In genomic region chr17:3845361-3845753, GRCh38 we compare ENCODE assay signal across 8 cellular contexts. TPM values are rescaled to one million over a fixed set of nuclear protein-coding genes. Genes with fewer than 3 reads are reported as not detected.
DNase-seq lines count a peak whose midpoint lies in the region; ATAC-seq and TF ChIP-seq lines count a peak whose summit lies in the region.

No MANE protein-coding gene starts in this region.

- no peak overlapping the region for H4K5ac ChIP-seq in H9 (ENCODE audit: insufficient read length, low read depth, low read length)

- H3K79me2 ChIP-seq in DND-41 (ENCODE audit: insufficient read depth, low read length) = peaks cover 54% of the 10 kb centered on the region
- peaks cover 10% of the 10 kb centered on the region; the same call in 1 of the 2 replicates for H3K79me2 ChIP-seq in H9 (ENCODE audit: insufficient read depth, low read length)

- no peak overlapping the region for H2AK5ac ChIP-seq in H9 (ENCODE audit: insufficient read length, low read length)

- H3K36me3 ChIP-seq in DND-41 (ENCODE audit: insufficient read depth, low read length) (peaks cover 45% of the 10 kb centered on the region), right atrium auricular region (peaks cover 14% of the 10 kb centered on the region)

- no peak overlapping the region for H2BK12ac ChIP-seq in H9 (ENCODE audit: insufficient read length, low read depth, low read length)

- H3K9me3 ChIP-seq in DND-41 (ENCODE audit: insufficient read depth, low read length, severe bottlenecking) (no peaks in the 10 kb centered on the region), H9 (ENCODE audit: control insufficient read depth, low read depth, low read length) (no peaks in the 10 kb centered on the region), right atrium auricular region (no peaks in the 10 kb centered on the region)

- H3K14ac ChIP-seq in H9 (ENCODE audit: insufficient read depth, low read length) = no peak overlapping the region

- no peak overlapping the region for H2BK5ac ChIP-seq in H9 (ENCODE audit: insufficient read length, low read length)

- H3K27me3 ChIP-seq in DND-41 (ENCODE audit: insufficient read depth, low read length, poor library complexity) = no peaks in the 10 kb centered on the region
- H3K27me3 ChIP-seq in H9 (ENCODE audit: insufficient read depth, low read length) = no peaks in the 10 kb centered on the region
- H3K27me3 ChIP-seq in right atrium auricular region = no peaks in the 10 kb centered on the region

- no peak overlapping the region for H3K56ac ChIP-seq in H9 (ENCODE audit: insufficient read length, low read depth, low read length)

- H2BK120ac ChIP-seq in H9 (ENCODE audit: low read depth, low read length, poor library complexity, severe bottlenecking) = no peak overlapping the region

- TF ChIP-seq CTCF in DND-41 (IDR thresholded peaks at IDR 0.05; ENCODE audit: borderline replicate concordance, extremely low read depth, low read length, poor library complexity, severe bottlenecking) (peak; percentile 10), H9 (conservative IDR thresholded peaks at IDR 0.05) (no peak), right atrium auricular region (IDR thresholded peaks at IDR 0.05) (no peak)

- H2BK15ac ChIP-seq in H9 (ENCODE audit: low read depth, low read length) = no peak overlapping the region

- peak overlapping the region; percentile 99 for H3K9ac ChIP-seq in DND-41 (ENCODE audit: low read depth, low read length)
- H3K9ac ChIP-seq in H9 (ENCODE audit: extremely low read depth, insufficient read length, low read length) = peak overlapping the region; percentile 89

- H4K91ac ChIP-seq in H9 (ENCODE audit: insufficient read length, low read depth, low read length) = no peak overlapping the region

- intact Hi-C loops in sciatic nerve (cut with DNase I) = no loop called here

- H3K27ac ChIP-seq in DND-41 (ENCODE audit: low read length) (peak overlapping the region; percentile 95), H9 (ENCODE audit: insufficient read length, low read depth, low read length) (no peak overlapping the region), right atrium auricular region (peak overlapping the region; percentile 93 to 96)

- H2BK20ac ChIP-seq in H9 (ENCODE audit: low read depth, low read length, poor library complexity, severe bottlenecking) = no peak overlapping the region

- H3K23me2 ChIP-seq in H9 (ENCODE audit: insufficient read length, low read depth, low read length, poor library complexity, severe bottlenecking) = no peaks in the 10 kb centered on the region

- peak overlapping the region in 2 of 3 experiments; percentile 96 to 97; a peak in 5 of 7 replicates for H3K27ac Mint-ChIP-seq in H9

- H4K8ac ChIP-seq in H9 (replicated peaks; ENCODE audit: insufficient read length, low read depth, low read length) = no peak overlapping the region

- no CpG with 5 or more reads among the region's 11 CpGs for WGBS in H9 (ENCODE audit: extremely low coverage, insufficient read length, low lambda C conversion rate)

- peak overlapping the region; percentile 79 to 99 for H3K4me3 ChIP-seq in DND-41 (ENCODE audit: low read depth in 1 of 2, low read length in 2 of 2)
- H3K4me3 ChIP-seq in right atrium auricular region = peak overlapping the region; percentile 87 to 94

- H3K23ac ChIP-seq in H9 (ENCODE audit: insufficient read length, low read depth, low read length) = no peak overlapping the region

- H3K4me3 Mint-ChIP-seq in H9 = peak overlapping the region; percentile 94 to 98

- DNase-seq in DND-41 = no peak
- no peak for DNase-seq in H9
- peak; percentile 12 for DNase-seq in NCI-H226
- peak; percentile 47 for DNase-seq in activated naive CD4-positive, alpha-beta T cell treated with anti-CD3 and anti-CD28 coated beads, Interleukin-2, amount 50 U/mL, for 16 hours
- no peak for DNase-seq in right atrium auricular region (ENCODE audit: low spot score)
- DNase-seq in sciatic nerve (ENCODE audit: low spot score) = no peak
- no peak for DNase-seq in GOT3 (lab: John Stamatoyannopoulos, UW)

- H3K9me3 Mint-ChIP-seq in H9 = no peaks in the 10 kb centered on the region

- H3K79me1 ChIP-seq in H9 (ENCODE audit: insufficient read depth, low read depth, low read length, poor library complexity, severe bottlenecking) = peaks cover 7% of the 10 kb centered on the region

- ATAC-seq in DND-41 (ENCODE audit: insufficient read depth, low read depth) (no peak; the same call in 2 of the 3 replicates), sciatic nerve (peak; percentile 42), HG03039 (IDR thresholded peaks at IDR 0.05; ENCODE audit: unreplicated experiment) (no peak)

- H3K4ac ChIP-seq in H9 (ENCODE audit: low read depth, low read length) = no peak overlapping the region

- H4K20me1 ChIP-seq in DND-41 (ENCODE audit: insufficient read depth, low read length) (peaks cover 21% of the 10 kb centered on the region; the same call in 1 of the 2 replicates), H9 (ENCODE audit: control insufficient read depth, insufficient read depth, insufficient read length) (no peaks in the 10 kb centered on the region)

- H3K18ac ChIP-seq in H9 (ENCODE audit: insufficient read length, low read depth, low read length) = no peak overlapping the region

- H2AFZ ChIP-seq in DND-41 (ENCODE audit: low read depth, low read length) = peak overlapping the region; percentile 99
- H2AFZ ChIP-seq in H9 (ENCODE audit: low read length) = no peak overlapping the region

- no peak overlapping the region for H3T11ph ChIP-seq in H9 (ENCODE audit: low read length)

- H3K4me2 ChIP-seq in DND-41 (ENCODE audit: insufficient read depth, low read length) (peak overlapping the region; percentile 81), H9 (ENCODE audit: insufficient read depth, insufficient read length, low read length) (peak overlapping the region; percentile 60)

- peaks cover 12 to 18% of the 10 kb centered on the region in 2 experiments for H3K4me1 Mint-ChIP-seq in H9

- peaks cover 11 to 35% (median 34%) of the 10 kb centered on the region in 3 experiments; a peak in 6 of 7 replicates for H3K36me3 Mint-ChIP-seq in H9 (ENCODE audit: insufficient read depth in 1 of 3, low read depth in 3 of 3)

- peaks cover 10% of the 10 kb centered on the region for H3K27me3 Mint-ChIP-seq in H9 (ENCODE audit: low read depth)

- peaks cover 35% of the 10 kb centered on the region for H3K4me1 ChIP-seq in DND-41 (ENCODE audit: insufficient read depth, low read length)
- H3K4me1 ChIP-seq in H9 (ENCODE audit: insufficient read depth, low read length) = no peaks in the 10 kb centered on the region
- H3K4me1 ChIP-seq in right atrium auricular region = peaks cover 0 to 22% of the 10 kb centered on the region in 2 donors

RNA-seq across cellular contexts. Expression of gene NCBP3, which starts 0.7 kb away (rescaled TPM):
- total RNA-seq in H9 (2021) (43.0 and 45.7 TPM in 2 replicates), right atrium auricular region (10 to 100 TPM; 15.2 to 21.4 TPM), sciatic nerve (42.3 TPM)

RNA-seq across cellular contexts. Expression of gene ITGAE, which starts 44.4 kb away (rescaled TPM):
- total RNA-seq in H9 (2021) = 23.5 and 24.2 TPM in 2 replicates
- 10 to 100 TPM; 23.4 to 26.1 TPM for total RNA-seq in right atrium auricular region
- 19.3 TPM for total RNA-seq in sciatic nerve

RNA-seq across cellular contexts. Expression of gene CAMKK1, which starts 47.5 kb away (rescaled TPM):
- 6.4 and 6.7 TPM in 2 replicates for total RNA-seq in H9 (2021)
- 1 to 10 TPM; 3.0 to 3.2 TPM for total RNA-seq in right atrium auricular region
- total RNA-seq in sciatic nerve = 7.7 TPM

Comparison
In these comparisons a context has a peak if more than half of its experiments do, and no peak if none do; other contexts are left out.
1. DNase-seq: peak in NCI-H226 (single experiment) and activated naive CD4-positive, alpha-beta T cell treated with anti-CD3 and anti-CD28 coated beads, Interleukin-2, amount 50 U/mL, for 16 hours (single experiment); none in DND-41 (single experiment), H9 (single experiment), right atrium auricular region (single experiment), sciatic nerve (single experiment) and GOT3 (single experiment).